13 cellular contexts compared by ENCODE assay signal in the genomic region with DNA sequence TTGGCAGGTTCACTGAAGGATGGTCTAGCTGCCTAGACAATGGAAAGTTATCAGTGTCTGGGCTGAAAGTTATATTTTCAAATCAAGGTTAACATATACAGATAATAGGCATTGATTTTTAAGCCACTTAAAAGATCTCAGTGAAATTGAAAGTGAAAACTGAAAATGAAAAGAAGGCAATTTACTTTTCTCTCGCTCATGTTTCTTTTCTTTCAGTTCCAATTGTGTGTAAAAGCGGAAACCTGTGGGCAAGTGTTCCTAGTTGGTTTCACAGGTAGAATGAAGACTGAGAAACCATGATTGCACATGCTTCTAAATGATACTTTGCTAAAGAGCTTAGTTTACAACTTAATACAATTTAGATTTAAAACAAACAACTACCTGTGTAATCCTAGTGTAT.
DNase-seq lines count a peak whose midpoint lies in the region; ATAC-seq and TF ChIP-seq lines count a peak whose summit lies in the region.
"Had no signal": no experiment of that assay in that cellular context is flagged by ENCODE, and none has a peak within 500 bp of the region (broad histone marks: within the 10 kb centered on the region; RNA-seq: fewer than 3 reads in every experiment).

No MANE protein-coding gene starts in this region.

- H3K36me3 ChIP-seq in aorta (ENCODE audit: control insufficient read depth in 1 of 2, insufficient read depth in 2 of 2, low read length in 1 of 2): peaks cover 6% of the 10 kb centered on the region in 2 donors

- DNase-seq in GM13976 (ENCODE audit: low spot score): peak; percentile 41
- DNase-seq in GM19238 (ENCODE audit: insufficient read length, low spot score): peak; percentile 9
- DNase-seq in lower leg skin (ENCODE audit: low spot score in 2 of 2): no peak
- no peak for DNase-seq in DMS53 (lab: John Stamatoyannopoulos, UW)
- no peak for DNase-seq in mucosa of gallbladder (ENCODE audit: low spot score)
- DNase-seq in aorta: no peak
- DNase-seq: GM23248, Kasumi-1, NCI-H524, nucleus accumbens had no signal

- H3K4me3 ChIP-seq in lower leg skin (ENCODE audit: low read depth, poor library complexity, severe bottlenecking) (no peak overlapping the region), aorta (ENCODE audit: low read length in 2 of 2) (no peak overlapping the region)
- H3K4me3 ChIP-seq: GM23248 had no signal

- H3K9me3 ChIP-seq in aorta (ENCODE audit: control insufficient read depth, low read length): no peaks in the 10 kb centered on the region

- ATAC-seq in HG02678 (IDR thresholded peaks at IDR 0.05; ENCODE audit: unreplicated experiment) (peak; percentile 90), HG03457 (IDR thresholded peaks at IDR 0.05; ENCODE audit: unreplicated experiment) (peak; percentile 90), aorta (ENCODE audit: low FRiP score) (no peak)
- ATAC-seq: SK-N-SH treated with all-trans-retinoic acid at 6 μM for 48 hours had no signal

- H3K27ac ChIP-seq in aorta (ENCODE audit: low read depth in 1 of 2, low read length in 2 of 2): no peak overlapping the region
- H3K27ac ChIP-seq: GM23248 had no signal

- in situ Hi-C loops in GM13976 (cut with MboI; ENCODE audit: low sequenced_read_pairs, unreplicated experiment): no loop called here

- TF ChIP-seq CTCF in GM13976 (IDR thresholded peaks at IDR 0.05; ENCODE audit: borderline replicate concordance, control extremely low read depth, extremely low read depth, insufficient read depth, missing control alignments): no peak
- no peak for TF ChIP-seq CTCF in lower leg skin (IDR thresholded peaks at IDR 0.05)

- no peaks in the 10 kb centered on the region for H3K27me3 ChIP-seq in aorta (ENCODE audit: control insufficient read depth in 1 of 2, insufficient read depth in 2 of 2, low read length in 1 of 2)

- intact Hi-C loops in lower leg skin (cut with DNase I; ENCODE audit: low total_unique reads) (no loop called here), aorta (cut with DNase I) (no loop called here)

- no peaks in the 10 kb centered on the region for H3K4me1 ChIP-seq in aorta (ENCODE audit: control insufficient read depth in 1 of 2, insufficient read depth in 2 of 2, low read length in 2 of 2)

- no peak for TF ChIP-seq POLR2A in lower leg skin (IDR thresholded peaks at IDR 0.05)

- WGBS in lower leg skin, 2 donors: 83 to 97% methylated on average over 2 of the region's 2 CpGs
- 92 to 95% methylated on average over 2 of the region's 2 CpGs for WGBS in aorta, 2 donors

Comparison
In these comparisons a context has a peak if more than half of its experiments do, and no peak if none do; other contexts are left out.
1. DNase-seq: peak in GM13976 (single experiment) and GM19238 (single experiment); none in lower leg skin (0 of 2), DMS53 (single experiment), mucosa of gallbladder (single experiment) and aorta (0 of 2).